In the genomic region with DNA sequence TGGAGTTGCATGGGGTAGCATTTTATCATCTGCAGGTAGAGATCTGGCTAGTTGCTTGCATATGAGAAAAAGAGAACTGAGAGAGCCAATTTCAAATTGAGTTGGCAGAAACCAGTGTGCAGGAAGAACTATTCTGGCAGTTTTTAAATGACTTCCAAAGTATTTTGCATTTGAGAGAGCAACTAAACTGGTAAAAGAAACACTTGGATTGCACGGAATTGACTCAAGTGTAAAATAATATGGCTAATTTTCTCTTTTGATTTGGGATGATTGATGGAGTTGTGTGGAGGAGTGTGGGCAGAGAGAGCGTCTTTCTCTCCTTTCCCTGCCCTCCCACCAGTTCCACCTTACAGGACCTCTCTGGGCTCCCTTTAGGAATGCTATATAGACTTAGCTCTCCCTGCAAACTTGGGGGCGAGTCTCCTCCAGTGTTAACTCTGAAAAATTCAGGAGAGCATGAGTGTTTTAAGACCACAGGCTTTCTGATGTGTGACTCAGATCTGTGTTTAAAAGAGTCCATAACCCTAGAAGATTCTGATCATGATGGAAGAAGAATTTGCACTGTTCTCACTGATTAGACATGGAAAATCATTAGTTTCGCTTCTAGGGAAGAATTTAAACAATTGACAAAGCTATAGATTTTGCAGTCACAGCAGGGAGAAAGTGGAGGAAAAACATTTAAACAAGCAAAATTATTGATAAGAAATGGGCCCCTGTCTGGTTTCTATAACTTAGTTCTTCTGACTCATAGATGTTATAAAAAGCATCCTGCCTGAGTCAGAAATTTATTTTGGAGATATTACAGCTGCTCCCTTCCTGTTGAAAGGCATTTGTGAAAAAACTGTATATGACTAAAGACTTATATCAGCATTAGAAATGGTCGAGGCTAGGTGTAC, we compare ENCODE assay signal across 8 cellular contexts. TPM values are rescaled to one million over a fixed set of nuclear protein-coding genes. Genes with fewer than 3 reads are reported as not detected.
DNase-seq lines count a peak whose midpoint lies in the region; ATAC-seq and TF ChIP-seq lines count a peak whose summit lies in the region.

No MANE protein-coding gene starts in this region.

- H3K27me3 Mint-ChIP-seq in endothelial cell (ENCODE audit: unreplicated experiment): peaks cover 5% of the 10 kb centered on the region

- H3K4me3 ChIP-seq in AG10803 (ENCODE audit: low read length): no peak overlapping the region

- peak; percentile 63 for ATAC-seq in GM19372 (IDR thresholded peaks at IDR 0.05; ENCODE audit: low read depth, unreplicated experiment)
- ATAC-seq in HG03280 (IDR thresholded peaks at IDR 0.05; ENCODE audit: unreplicated experiment): peak; percentile 68

- H3K9me3 Mint-ChIP-seq in endothelial cell (ENCODE audit: unreplicated experiment): peaks cover under 1% of the 10 kb centered on the region

- H3K4me1 Mint-ChIP-seq in endothelial cell (ENCODE audit: unreplicated experiment): peaks cover 7% of the 10 kb centered on the region

- no peak for TF ChIP-seq CTCF in AG10803 (conservative IDR thresholded peaks at IDR 0.05; ENCODE audit: low read length)
- no peak for TF ChIP-seq CTCF in endothelial cell (IDR thresholded peaks at IDR 0.05; ENCODE audit: unreplicated experiment)

- H3K27ac Mint-ChIP-seq in endothelial cell (ENCODE audit: unreplicated experiment): no peak overlapping the region

- DNase-seq in AG10803 (ENCODE audit: low read depth) (peak; percentile 59), amniotic stem cell (lab: John Stamatoyannopoulos, UW) (peak; percentile 48), putamen (ENCODE audit: low spot score) (peak; percentile 77), C1 segment of cervical spinal cord (lab: John Stamatoyannopoulos, UW) (no peak), NCI-H1048 (lab: John Stamatoyannopoulos, UW) (no peak), endothelial cell (ENCODE audit: low spot score) (no peak)

- H3K4me3 Mint-ChIP-seq in endothelial cell (ENCODE audit: unreplicated experiment): no peak overlapping the region

- H3K36me3 Mint-ChIP-seq in endothelial cell (ENCODE audit: low read depth, unreplicated experiment): peaks cover 2% of the 10 kb centered on the region

RNA-seq across cellular contexts. Expression of a gene that starts 24.9 kb away (rescaled TPM):
- 6.1 TPM for total RNA-seq in endothelial cell (ENCODE audit: unreplicated experiment)

Comparison
In these comparisons a context has a peak if more than half of its experiments do, and no peak if none do; other contexts are left out.
1. DNase-seq: peak in AG10803 (single experiment), amniotic stem cell (single experiment) and putamen (single experiment); none in C1 segment of cervical spinal cord (0 of 14), NCI-H1048 (single experiment) and endothelial cell (single experiment).